In genomic region chr5:1936413-1936812, GRCh38 we compare ENCODE assay signal across 15 cellular contexts. TPM values are rescaled to one million over a fixed set of nuclear protein-coding genes. Genes with fewer than 3 reads are reported as not detected.
"Had no signal": no experiment of that assay in that cellular context is flagged by ENCODE, and none has a peak within 500 bp of the region (broad histone marks: within the 10 kb centered on the region; RNA-seq: fewer than 3 reads in every experiment).

No MANE protein-coding gene starts in this region.

- H3K27me3 ChIP-seq: pancreas, vagina had no signal

- ATAC-seq: activated T-helper 17 cell treated with anti-CD3 and anti-CD28 coated beads, Interleukin-2, amount 50 U/mL, for 72 hours; effector memory CD8-positive, alpha-beta T cell; naive thymus-derived CD8-positive, alpha-beta T cell; pancreas had no signal

- H3K9me3 ChIP-seq: left ventricle myocardium inferior, pancreas, stomach, vagina had no signal

- H3K4me1 ChIP-seq: pancreas had no signal

- H3K4me3 ChIP-seq: left ventricle myocardium inferior, pancreas, stomach, vagina had no signal

- H3K27ac ChIP-seq: brain microvascular endothelial cell, left ventricle myocardium inferior, pancreas, stomach, vagina had no signal

- DNase-seq: activated CD4-positive, CD25-positive, alpha-beta regulatory T cell treated with anti-CD3 and anti-CD28 coated beads, Interleukin-2, amount 50 U/mL, for 72 hours; activated naive CD4-positive, alpha-beta T cell treated with Interleukin-2 at 50 U/mL for 16 hours; anterior cingulate cortex; brain microvascular endothelial cell; dermis blood vessel endothelial cell; effector memory CD8-positive, alpha-beta T cell; left ventricle myocardium inferior; naive thymus-derived CD8-positive, alpha-beta T cell; pancreas; stimulated activated CD4-positive, alpha-beta T cell treated with anti-CD3 and anti-CD28 coated beads, Interleukin-1b, Interleukin-23, amount 100 ng/mL, for 48 hours; stomach had no signal

- H3K36me3 ChIP-seq: brain microvascular endothelial cell, pancreas, vagina had no signal

RNA-seq across cellular contexts. Expression of gene IRX4, which starts 53.7 kb away (rescaled TPM):
- total RNA-seq: activated T-helper 17 cell treated with anti-CD3 and anti-CD28 coated beads, Interleukin-2, amount 50 U/mL, for 72 hours; dermis blood vessel endothelial cell; epithelial cell of proximal tubule; mucosa of gallbladder; naive thymus-derived CD8-positive, alpha-beta T cell; pancreas; stomach had no signal
